ENCODE assay signal across 12 cellular contexts in the genomic region with DNA sequence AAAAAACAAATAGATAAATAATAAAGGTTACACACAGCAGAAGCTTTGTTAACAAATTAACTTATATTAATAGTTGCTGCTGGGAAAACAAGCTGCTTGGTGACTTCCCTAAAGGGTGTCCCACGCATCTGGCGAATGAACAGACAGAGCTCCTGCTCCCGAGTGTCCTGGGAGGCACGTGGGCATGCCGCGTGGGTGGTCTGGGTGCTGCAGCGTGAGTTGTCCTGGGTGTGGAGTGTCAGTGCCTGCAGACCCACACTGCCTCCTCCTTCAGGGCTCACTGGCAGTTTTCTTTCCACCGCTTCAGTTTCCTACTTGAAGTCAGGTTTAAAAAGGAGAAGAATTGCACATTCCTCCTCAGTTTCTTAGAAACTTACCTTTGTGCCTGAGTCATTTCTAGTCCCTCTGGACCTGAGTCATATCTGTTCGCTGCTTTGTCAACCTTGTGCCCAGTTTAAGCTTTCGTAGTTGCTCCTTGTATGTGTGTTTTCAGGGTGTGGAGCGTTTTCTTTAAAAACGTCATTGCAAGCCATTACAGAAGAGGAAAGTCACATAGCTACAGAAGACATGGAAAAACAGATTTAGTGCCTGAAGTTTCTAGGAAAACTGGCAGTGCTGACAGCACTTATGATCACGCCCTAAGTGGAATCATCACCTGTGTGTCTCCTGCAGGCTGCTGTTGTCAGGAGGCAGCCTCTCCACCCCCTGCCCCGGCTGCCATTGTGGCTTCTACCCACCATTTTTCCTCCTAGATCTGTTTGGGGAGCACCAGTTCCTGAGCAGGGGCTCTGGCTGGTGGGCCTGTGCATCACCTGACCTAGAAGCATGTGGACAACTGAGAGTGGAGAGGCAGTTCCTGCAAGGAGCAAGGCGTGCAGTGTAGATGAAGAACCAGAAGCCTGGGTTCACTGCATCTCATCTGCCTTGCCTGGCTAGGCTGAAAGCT. TPM values are rescaled to one million over a fixed set of nuclear protein-coding genes. Genes with fewer than 3 reads are reported as not detected.
DNase-seq lines count a peak whose midpoint lies in the region; ATAC-seq and TF ChIP-seq lines count a peak whose summit lies in the region.
"Had no signal": no experiment of that assay in that cellular context is flagged by ENCODE, and none has a peak within 500 bp of the region (broad histone marks: within the 10 kb centered on the region; RNA-seq: fewer than 3 reads in every experiment).

No MANE protein-coding gene starts in this region.

- no peak overlapping the region for H3K4me3 Mint-ChIP-seq in progenitor cell of endocrine pancreas (ENCODE audit: low read depth)
- H3K4me3 Mint-ChIP-seq: activated CD4-positive, alpha-beta T cell treated with anti-CD3 and anti-CD28 coated beads, Interleukin-2, amount 10 ng/mL, durations not matched to agents 7 days and 5 days; activated naive CD8-positive, alpha-beta T cell; CD8-positive, alpha-beta T cell had no signal

- peak overlapping the region; percentile 61 for H3K27ac Mint-ChIP-seq in progenitor cell of endocrine pancreas
- H3K27ac Mint-ChIP-seq: activated CD4-positive, alpha-beta T cell treated with anti-CD3 and anti-CD28 coated beads, Interleukin-2, amount 10 ng/mL, durations not matched to agents 7 days and 5 days; activated naive CD8-positive, alpha-beta T cell; CD8-positive, alpha-beta T cell had no signal

- intact Hi-C loops in colonic mucosa (cut with DNase I), result no loop called here

- no peaks in the 10 kb centered on the region for H3K27me3 Mint-ChIP-seq in progenitor cell of endocrine pancreas
- H3K27me3 Mint-ChIP-seq: activated CD4-positive, alpha-beta T cell treated with anti-CD3 and anti-CD28 coated beads, Interleukin-2, amount 10 ng/mL, durations not matched to agents 7 days and 5 days; activated naive CD8-positive, alpha-beta T cell had no signal

- H3K36me3 ChIP-seq in colonic mucosa, result no peaks in the 10 kb centered on the region

- peaks cover 35% of the 10 kb centered on the region for H3K4me1 ChIP-seq in colonic mucosa

- peak overlapping the region; percentile 98 for H3K27ac ChIP-seq in colonic mucosa

- no peak overlapping the region for H3K4me3 ChIP-seq in colonic mucosa

- TF ChIP-seq CTCF in colonic mucosa (IDR thresholded peaks at IDR 0.05) (no peak), progenitor cell of endocrine pancreas (IDR thresholded peaks at IDR 0.05; ENCODE audit: unreplicated experiment) (no peak)

- H3K27me3 ChIP-seq in colonic mucosa, result no peaks in the 10 kb centered on the region

- DNase-seq in colonic mucosa (no peak), progenitor cell of endocrine pancreas (ENCODE audit: low spot score, unreplicated experiment) (no peak), EL (no peak), dermis blood vessel endothelial cell (no peak), NCI-H1694 (lab: John Stamatoyannopoulos, UW) (no peak)
- no peak for DNase-seq in activated CD4-positive, alpha-beta T cell treated with anti-CD3 and anti-CD28 coated beads, Interleukin-2, amount 50 U/mL, for 48 hours
- DNase-seq: activated CD4-positive, alpha-beta T cell treated with anti-CD3 and anti-CD28 coated beads, Interleukin-2, amount 10 ng/mL, durations not matched to agents 7 days and 5 days; CD8-positive, alpha-beta T cell; NCI-H446 treated with DMSO at 0.1 percent for 48 hours had no signal

- no peaks in the 10 kb centered on the region for H3K9me3 ChIP-seq in colonic mucosa

- peaks cover 9% of the 10 kb centered on the region for H3K36me3 Mint-ChIP-seq in progenitor cell of endocrine pancreas (ENCODE audit: insufficient read depth)
- H3K36me3 Mint-ChIP-seq: activated naive CD8-positive, alpha-beta T cell had no signal

- no peaks in the 10 kb centered on the region for H3K9me3 Mint-ChIP-seq in progenitor cell of endocrine pancreas (ENCODE audit: low read depth)
- H3K9me3 Mint-ChIP-seq: activated CD4-positive, alpha-beta T cell treated with anti-CD3 and anti-CD28 coated beads, Interleukin-2, amount 10 ng/mL, durations not matched to agents 7 days and 5 days; CD8-positive, alpha-beta T cell had no signal

- H3K4me1 Mint-ChIP-seq in progenitor cell of endocrine pancreas (ENCODE audit: low read depth), result peaks cover 15% of the 10 kb centered on the region

- ATAC-seq in GM18502 (IDR thresholded peaks at IDR 0.05; ENCODE audit: poor library complexity, unreplicated experiment), result peak; percentile 72
- ATAC-seq in HG02981 (IDR thresholded peaks at IDR 0.05; ENCODE audit: unreplicated experiment), result peak; percentile 49
- ATAC-seq: CD8-positive, alpha-beta T cell had no signal

- peak overlapping the region; percentile 58 to 95 for H3K9ac ChIP-seq in colonic mucosa (ENCODE audit: low read depth in 2 of 2, low read length in 2 of 2)

RNA-seq across cellular contexts. Expression of gene IMPA2, which starts 24.5 kb away (rescaled TPM):
- total RNA-seq in colonic mucosa (100 to 1,000 TPM; 150 to 201 TPM), progenitor cell of endocrine pancreas (53.4 and 58.8 TPM in 2 replicates), dermis blood vessel endothelial cell (7.5 and 14.6 TPM in 2 replicates)
